In the genomic region with DNA sequence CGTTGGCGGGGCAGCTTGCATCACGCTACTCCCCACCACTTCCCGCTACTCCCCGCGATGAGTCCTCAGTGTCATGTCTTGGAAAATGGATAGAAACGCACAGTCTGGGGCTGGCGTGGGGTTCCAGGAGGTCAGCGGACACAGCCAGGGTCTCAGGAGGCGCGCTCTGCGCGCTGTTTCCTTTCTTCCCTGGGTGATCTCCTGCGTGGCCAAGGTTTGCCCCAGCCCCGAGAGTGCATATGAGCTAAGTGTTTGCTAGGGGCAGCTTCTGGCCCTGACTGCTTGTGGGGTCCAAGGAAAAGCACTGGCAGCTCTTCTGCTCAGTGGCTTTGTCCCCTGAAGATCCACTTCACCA, we compare ENCODE assay signal across 10 cellular contexts. TPM values are rescaled to one million over a fixed set of nuclear protein-coding genes. Genes with fewer than 3 reads are reported as not detected.
DNase-seq lines count a peak whose midpoint lies in the region; ATAC-seq, FAIRE-seq and TF ChIP-seq lines count a peak whose summit lies in the region.
"Had no signal": no experiment of that assay in that cellular context is flagged by ENCODE, and none has a peak within 500 bp of the region (broad histone marks: within the 10 kb centered on the region; RNA-seq: fewer than 3 reads in every experiment).

No MANE protein-coding gene starts in this region.

- H3K4me1 ChIP-seq in keratinocyte (ENCODE audit: control insufficient read depth, extremely low read depth, insufficient read depth, low read length) (peaks cover 10% of the 10 kb centered on the region), stomach smooth muscle (ENCODE audit: control insufficient read depth, insufficient read depth, low read length) (peaks cover 59% of the 10 kb centered on the region)

- peak overlapping the region; percentile 58 for H3K4me3 Mint-ChIP-seq in activated T-helper 17 cell treated with anti-CD3 and anti-CD28 coated beads, Interleukin-2, amount 50 U/mL, for 72 hours

- no peaks in the 10 kb centered on the region for H3K27me3 Mint-ChIP-seq in activated T-helper 17 cell treated with anti-CD3 and anti-CD28 coated beads, Interleukin-2, amount 50 U/mL, for 72 hours

- H3K27me3 ChIP-seq in keratinocyte (ENCODE audit: control insufficient read depth, extremely low read depth, insufficient read depth, low read length): no peaks in the 10 kb centered on the region
- no peaks in the 10 kb centered on the region for H3K27me3 ChIP-seq in stomach smooth muscle (ENCODE audit: control insufficient read depth in 1 of 2, insufficient read depth in 2 of 2, low read length in 2 of 2)
- H3K27me3 ChIP-seq: right lobe of liver had no signal

- dilution Hi-C loops in keratinocyte (cut with MboI; ENCODE audit: extremely low pct_ligation_motif_present, low sequenced_read_pairs): no loop called here

- TF ChIP-seq CTCF in keratinocyte (optimal IDR thresholded peaks at IDR 0.05 in 1 of 3, IDR thresholded peaks at IDR 0.05 in 1 of 3, conservative IDR thresholded peaks at IDR 0.05 in 1 of 3; ENCODE audit: extremely low read depth in 1 of 3, insufficient read depth in 2 of 3, low read length in 3 of 3): no peak

- H3K36me3 Mint-ChIP-seq in activated T-helper 17 cell treated with anti-CD3 and anti-CD28 coated beads, Interleukin-2, amount 50 U/mL, for 72 hours (ENCODE audit: low read depth): no peaks in the 10 kb centered on the region

- H4K20me1 ChIP-seq in keratinocyte (ENCODE audit: control insufficient read depth, extremely low read depth, insufficient read depth, low read length): peaks cover 10% of the 10 kb centered on the region

- H3K4me3 ChIP-seq in keratinocyte (ENCODE audit: control insufficient read depth in 2 of 3, extremely low read depth in 1 of 3, insufficient read depth in 2 of 3, low read depth in 1 of 3, low read length in 3 of 3): no peak overlapping the region
- H3K4me3 ChIP-seq in stomach smooth muscle (ENCODE audit: low read length in 2 of 2): peak overlapping the region; percentile 22

- H3K9me3 ChIP-seq in keratinocyte (ENCODE audit: control insufficient read depth, low read depth, low read length): no peaks in the 10 kb centered on the region
- H3K9me3 ChIP-seq in stomach smooth muscle (ENCODE audit: control insufficient read depth in 2 of 2, low read length in 2 of 2): no peaks in the 10 kb centered on the region
- H3K9me3 ChIP-seq: right lobe of liver had no signal

- peak overlapping the region; percentile 79 for H3K4me2 ChIP-seq in keratinocyte (ENCODE audit: control insufficient read depth, extremely low read depth, insufficient read depth, low read depth, low read length)

- no peak overlapping the region for H3K9ac ChIP-seq in keratinocyte (ENCODE audit: control insufficient read depth, extremely low read depth, insufficient read depth, low read length)
- H3K9ac ChIP-seq in stomach smooth muscle (ENCODE audit: low read length in 2 of 2): peak overlapping the region in 1 of 2 donors; percentile 29

- DNase-seq in NCI-H82 (lab: John Stamatoyannopoulos, UW) (peak; percentile 49), NCI-H82 treated with DMSO at 0.1 percent for 48 hours (lab: John Stamatoyannopoulos, UW; ENCODE audit: unreplicated experiment) (no peak), keratinocyte (ENCODE audit: low read depth, low spot score) (no peak), GM19239 (ENCODE audit: insufficient read length, low spot score) (no peak)

- H3K27ac Mint-ChIP-seq in activated T-helper 17 cell treated with anti-CD3 and anti-CD28 coated beads, Interleukin-2, amount 50 U/mL, for 72 hours: peak overlapping the region; percentile 60

- no peaks in the 10 kb centered on the region for H3K9me3 Mint-ChIP-seq in activated T-helper 17 cell treated with anti-CD3 and anti-CD28 coated beads, Interleukin-2, amount 50 U/mL, for 72 hours

- H3K27ac ChIP-seq in keratinocyte (ENCODE audit: control insufficient read depth, insufficient read depth, low read length) (no peak overlapping the region), stomach smooth muscle (ENCODE audit: low read length) (no peak overlapping the region)

- no peak for ATAC-seq in activated T-helper 17 cell treated with anti-CD3 and anti-CD28 coated beads, Interleukin-2, amount 50 U/mL, for 72 hours (replicated peaks)
- ATAC-seq in GM18868 (IDR thresholded peaks at IDR 0.05; ENCODE audit: unreplicated experiment) (no peak), HG02623 (IDR thresholded peaks at IDR 0.05; ENCODE audit: unreplicated experiment) (no peak)

- no peak for FAIRE-seq in keratinocyte (lab: Jason Lieb, UNC)
- no peak for FAIRE-seq in GM19239 (lab: Jason Lieb, UNC)
- FAIRE-seq: TTC549 had no signal

- H3K79me2 ChIP-seq in keratinocyte (ENCODE audit: control insufficient read depth, insufficient read depth, low read length): peaks cover 15% of the 10 kb centered on the region

- peak overlapping the region; percentile 39 for H2AFZ ChIP-seq in keratinocyte (ENCODE audit: control insufficient read depth, low read length)

- no peaks in the 10 kb centered on the region for H3K9me1 ChIP-seq in keratinocyte (ENCODE audit: control insufficient read depth, extremely low read depth, insufficient read depth, low read length)

- H3K4me1 Mint-ChIP-seq in activated T-helper 17 cell treated with anti-CD3 and anti-CD28 coated beads, Interleukin-2, amount 50 U/mL, for 72 hours: peaks cover 4% of the 10 kb centered on the region

- H3K36me3 ChIP-seq in keratinocyte (ENCODE audit: control insufficient read depth in 2 of 2, extremely low read depth in 1 of 2, insufficient read depth in 2 of 2, low read length in 2 of 2) (no peaks in the 10 kb centered on the region), stomach smooth muscle (ENCODE audit: control insufficient read depth in 2 of 2, insufficient read depth in 2 of 2, low read length in 2 of 2) (no peaks in the 10 kb centered on the region)
- H3K36me3 ChIP-seq: right lobe of liver had no signal

RNA-seq across cellular contexts. Expression of a gene that starts 2.7 kb away (rescaled TPM):
- total RNA-seq in activated T-helper 17 cell treated with anti-CD3 and anti-CD28 coated beads, Interleukin-2, amount 50 U/mL, for 72 hours: 1 to 10 TPM; 3.8 to 7.8 TPM
- 6.3 to 10.1 TPM (median 9.2 TPM) in 3 replicates for polyA plus RNA-seq in keratinocyte
- 6.5 TPM for polyA plus RNA-seq in keratinocyte (2011; ENCODE audit: low read depth)
- polyA plus RNA-seq in keratinocyte (2011; cell fraction: cytosol; rRNA removed): 4.5 and 10.8 TPM in 2 replicates
- polyA plus RNA-seq in keratinocyte (2011; cell fraction: nucleus; rRNA removed): 11.0 and 15.0 TPM in 2 replicates
- polyA plus RNA-seq in keratinocyte (2012; ENCODE audit: low replicate concordance): 11.0 and 20.8 TPM in 2 replicates
- 10.4 to 23.9 TPM (median 14.1 TPM) in 3 replicates for polyA minus RNA-seq in keratinocyte
- polyA minus RNA-seq in keratinocyte (2011; cell fraction: cytosol; rRNA and poly(A)+ RNA removed): 30.3 TPM
- polyA minus RNA-seq in keratinocyte (2011; cell fraction: nucleus; rRNA and poly(A)+ RNA removed): 17.5 and 18.5 TPM in 2 replicates

Comparison
In these comparisons a context has a peak if more than half of its experiments do, and no peak if none do; other contexts are left out.
1. H3K4me3 ChIP-seq: peak in stomach smooth muscle (2 of 2); none in keratinocyte (0 of 3).